2 cellular contexts compared by ENCODE assay signal in the genomic region with DNA sequence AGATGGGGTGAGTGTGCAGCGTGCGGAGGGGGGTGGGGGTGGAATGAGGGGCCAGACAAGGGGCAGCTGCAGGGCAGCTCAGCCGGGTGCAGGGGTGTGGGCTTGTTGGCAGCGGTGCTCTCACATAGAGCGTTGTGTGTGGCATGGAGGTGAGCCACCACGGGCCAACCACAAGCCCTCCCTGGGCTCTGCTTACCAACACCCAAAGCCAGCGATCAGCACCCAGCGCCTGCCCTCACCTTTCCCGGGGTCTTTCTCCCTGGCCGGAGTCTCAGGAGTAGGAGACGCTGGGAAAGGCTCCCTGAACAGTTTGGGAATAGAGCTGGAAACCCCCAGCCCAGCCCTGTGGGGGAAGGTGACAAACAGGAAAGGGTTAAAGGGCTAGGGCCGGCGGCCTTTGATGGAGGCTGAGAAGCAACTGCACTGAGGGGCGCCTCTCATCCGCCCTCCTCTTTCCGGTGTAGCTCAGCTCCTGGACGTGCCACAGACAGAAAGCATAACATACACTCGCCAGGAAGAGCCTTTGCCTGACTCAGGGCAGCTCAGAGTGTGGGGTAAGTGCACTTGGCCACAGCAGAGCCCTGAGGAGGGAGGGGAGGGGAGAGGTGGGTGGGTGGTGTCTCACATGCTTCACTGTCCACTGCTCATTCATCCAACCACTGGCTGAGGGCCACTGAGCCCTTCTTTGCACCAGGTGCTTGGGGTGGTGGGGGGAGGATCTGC.
A peak's percentile ranks its signal among the peaks of the same experiment; 100 is the strongest.
TF ChIP-seq lines count a peak whose summit lies in the region.

No MANE protein-coding gene starts in this region.

TF ChIP-seq in SK-N-SH treated with all-trans-retinoic acid at 6 μM for 48 hours, 23 proteins besides CTCF, POLR2A, EP300 and RAD21 (continued from another document):
- TF ChIP-seq, protein P1, sequence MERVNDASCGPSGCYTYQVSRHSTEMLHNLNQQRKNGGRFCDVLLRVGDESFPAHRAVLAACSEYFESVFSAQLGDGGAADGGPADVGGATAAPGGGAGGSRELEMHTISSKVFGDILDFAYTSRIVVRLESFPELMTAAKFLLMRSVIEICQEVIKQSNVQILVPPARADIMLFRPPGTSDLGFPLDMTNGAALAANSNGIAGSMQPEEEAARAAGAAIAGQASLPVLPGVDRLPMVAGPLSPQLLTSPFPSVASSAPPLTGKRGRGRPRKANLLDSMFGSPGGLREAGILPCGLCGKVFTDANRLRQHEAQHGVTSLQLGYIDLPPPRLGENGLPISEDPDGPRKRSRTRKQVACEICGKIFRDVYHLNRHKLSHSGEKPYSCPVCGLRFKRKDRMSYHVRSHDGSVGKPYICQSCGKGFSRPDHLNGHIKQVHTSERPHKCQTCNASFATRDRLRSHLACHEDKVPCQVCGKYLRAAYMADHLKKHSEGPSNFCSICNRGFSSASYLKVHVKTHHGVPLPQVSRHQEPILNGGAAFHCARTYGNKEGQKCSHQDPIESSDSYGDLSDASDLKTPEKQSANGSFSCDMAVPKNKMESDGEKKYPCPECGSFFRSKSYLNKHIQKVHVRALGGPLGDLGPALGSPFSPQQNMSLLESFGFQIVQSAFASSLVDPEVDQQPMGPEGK (CRISPR knock-in tag; IDR thresholded peaks at IDR 0.05; ENCODE audit: borderline replicate concordance) = no peak
- TF ChIP-seq ZC3H10 (CRISPR knock-in tag; IDR thresholded peaks at IDR 0.05) = no peak
- TF ChIP-seq, protein P2, sequence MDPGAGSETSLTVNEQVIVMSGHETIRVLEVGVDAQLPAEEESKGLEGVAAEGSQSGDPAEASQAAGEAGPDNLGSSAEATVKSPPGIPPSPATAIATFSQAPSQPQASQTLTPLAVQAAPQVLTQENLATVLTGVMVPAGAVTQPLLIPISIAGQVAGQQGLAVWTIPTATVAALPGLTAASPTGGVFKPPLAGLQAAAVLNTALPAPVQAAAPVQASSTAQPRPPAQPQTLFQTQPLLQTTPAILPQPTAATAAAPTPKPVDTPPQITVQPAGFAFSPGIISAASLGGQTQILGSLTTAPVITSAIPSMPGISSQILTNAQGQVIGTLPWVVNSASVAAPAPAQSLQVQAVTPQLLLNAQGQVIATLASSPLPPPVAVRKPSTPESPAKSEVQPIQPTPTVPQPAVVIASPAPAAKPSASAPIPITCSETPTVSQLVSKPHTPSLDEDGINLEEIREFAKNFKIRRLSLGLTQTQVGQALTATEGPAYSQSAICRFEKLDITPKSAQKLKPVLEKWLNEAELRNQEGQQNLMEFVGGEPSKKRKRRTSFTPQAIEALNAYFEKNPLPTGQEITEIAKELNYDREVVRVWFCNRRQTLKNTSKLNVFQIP (CRISPR knock-in tag; IDR thresholded peaks at IDR 0.05; ENCODE audit: borderline replicate concordance, low read depth) = no peak

TF ChIP-seq in HepG2, 621 proteins besides CTCF, POLR2A, EP300 and RAD21 (continued from another document and continues in another):
- no peak for TF ChIP-seq RARG (CRISPR knock-in tag; IDR thresholded peaks at IDR 0.05; ENCODE audit: low read depth)
- no peak for TF ChIP-seq MED13 (CRISPR knock-in tag; IDR thresholded peaks at IDR 0.05)
- TF ChIP-seq HDAC1 (CRISPR knock-in tag; IDR thresholded peaks at IDR 0.05) = no peak
- no peak for TF ChIP-seq TSC22D2 (CRISPR knock-in tag; IDR thresholded peaks at IDR 0.05; ENCODE audit: borderline replicate concordance)
- TF ChIP-seq, protein P3, sequence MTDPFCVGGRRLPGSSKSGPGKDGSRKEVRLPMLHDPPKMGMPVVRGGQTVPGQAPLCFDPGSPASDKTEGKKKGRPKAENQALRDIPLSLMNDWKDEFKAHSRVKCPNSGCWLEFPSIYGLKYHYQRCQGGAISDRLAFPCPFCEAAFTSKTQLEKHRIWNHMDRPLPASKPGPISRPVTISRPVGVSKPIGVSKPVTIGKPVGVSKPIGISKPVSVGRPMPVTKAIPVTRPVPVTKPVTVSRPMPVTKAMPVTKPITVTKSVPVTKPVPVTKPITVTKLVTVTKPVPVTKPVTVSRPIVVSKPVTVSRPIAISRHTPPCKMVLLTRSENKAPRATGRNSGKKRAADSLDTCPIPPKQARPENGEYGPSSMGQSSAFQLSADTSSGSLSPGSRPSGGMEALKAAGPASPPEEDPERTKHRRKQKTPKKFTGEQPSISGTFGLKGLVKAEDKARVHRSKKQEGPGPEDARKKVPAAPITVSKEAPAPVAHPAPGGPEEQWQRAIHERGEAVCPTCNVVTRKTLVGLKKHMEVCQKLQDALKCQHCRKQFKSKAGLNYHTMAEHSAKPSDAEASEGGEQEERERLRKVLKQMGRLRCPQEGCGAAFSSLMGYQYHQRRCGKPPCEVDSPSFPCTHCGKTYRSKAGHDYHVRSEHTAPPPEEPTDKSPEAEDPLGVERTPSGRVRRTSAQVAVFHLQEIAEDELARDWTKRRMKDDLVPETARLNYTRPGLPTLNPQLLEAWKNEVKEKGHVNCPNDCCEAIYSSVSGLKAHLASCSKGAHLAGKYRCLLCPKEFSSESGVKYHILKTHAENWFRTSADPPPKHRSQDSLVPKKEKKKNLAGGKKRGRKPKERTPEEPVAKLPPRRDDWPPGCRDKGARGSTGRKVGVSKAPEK (CRISPR knock-in tag; IDR thresholded peaks at IDR 0.05; ENCODE audit: borderline replicate concordance) = 0 out of 2 replicates have a peak, but pooled peaks have one; percentile 2
- no peak for TF ChIP-seq CEBPG (CRISPR knock-in tag; IDR thresholded peaks at IDR 0.05)
- TF ChIP-seq TCF7 (IDR thresholded peaks at IDR 0.05; ENCODE audit: low read depth) = peak; percentile 86
- TF ChIP-seq CAMTA2 (CRISPR knock-in tag; IDR thresholded peaks at IDR 0.05; ENCODE audit: borderline replicate concordance) = no peak
- TF ChIP-seq, protein P4, sequence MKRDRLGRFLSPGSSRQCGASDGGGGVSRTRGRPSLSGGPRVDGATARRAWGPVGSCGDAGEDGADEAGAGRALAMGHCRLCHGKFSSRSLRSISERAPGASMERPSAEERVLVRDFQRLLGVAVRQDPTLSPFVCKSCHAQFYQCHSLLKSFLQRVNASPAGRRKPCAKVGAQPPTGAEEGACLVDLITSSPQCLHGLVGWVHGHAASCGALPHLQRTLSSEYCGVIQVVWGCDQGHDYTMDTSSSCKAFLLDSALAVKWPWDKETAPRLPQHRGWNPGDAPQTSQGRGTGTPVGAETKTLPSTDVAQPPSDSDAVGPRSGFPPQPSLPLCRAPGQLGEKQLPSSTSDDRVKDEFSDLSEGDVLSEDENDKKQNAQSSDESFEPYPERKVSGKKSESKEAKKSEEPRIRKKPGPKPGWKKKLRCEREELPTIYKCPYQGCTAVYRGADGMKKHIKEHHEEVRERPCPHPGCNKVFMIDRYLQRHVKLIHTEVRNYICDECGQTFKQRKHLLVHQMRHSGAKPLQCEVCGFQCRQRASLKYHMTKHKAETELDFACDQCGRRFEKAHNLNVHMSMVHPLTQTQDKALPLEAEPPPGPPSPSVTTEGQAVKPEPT (CRISPR knock-in tag; IDR thresholded peaks at IDR 0.05; ENCODE audit: low read depth) = no peak
- TF ChIP-seq TBP (CRISPR knock-in tag; IDR thresholded peaks at IDR 0.05) = no peak
- TF ChIP-seq, protein P5, sequence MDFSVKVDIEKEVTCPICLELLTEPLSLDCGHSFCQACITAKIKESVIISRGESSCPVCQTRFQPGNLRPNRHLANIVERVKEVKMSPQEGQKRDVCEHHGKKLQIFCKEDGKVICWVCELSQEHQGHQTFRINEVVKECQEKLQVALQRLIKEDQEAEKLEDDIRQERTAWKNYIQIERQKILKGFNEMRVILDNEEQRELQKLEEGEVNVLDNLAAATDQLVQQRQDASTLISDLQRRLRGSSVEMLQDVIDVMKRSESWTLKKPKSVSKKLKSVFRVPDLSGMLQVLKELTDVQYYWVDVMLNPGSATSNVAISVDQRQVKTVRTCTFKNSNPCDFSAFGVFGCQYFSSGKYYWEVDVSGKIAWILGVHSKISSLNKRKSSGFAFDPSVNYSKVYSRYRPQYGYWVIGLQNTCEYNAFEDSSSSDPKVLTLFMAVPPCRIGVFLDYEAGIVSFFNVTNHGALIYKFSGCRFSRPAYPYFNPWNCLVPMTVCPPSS (IDR thresholded peaks at IDR 0.05) = no peak
- TF ChIP-seq ATM (IDR thresholded peaks at IDR 0.05; ENCODE audit: borderline replicate concordance) = no peak
- no peak for TF ChIP-seq ZNF746 (CRISPR knock-in tag; IDR thresholded peaks at IDR 0.05)
- TF ChIP-seq, protein P6, sequence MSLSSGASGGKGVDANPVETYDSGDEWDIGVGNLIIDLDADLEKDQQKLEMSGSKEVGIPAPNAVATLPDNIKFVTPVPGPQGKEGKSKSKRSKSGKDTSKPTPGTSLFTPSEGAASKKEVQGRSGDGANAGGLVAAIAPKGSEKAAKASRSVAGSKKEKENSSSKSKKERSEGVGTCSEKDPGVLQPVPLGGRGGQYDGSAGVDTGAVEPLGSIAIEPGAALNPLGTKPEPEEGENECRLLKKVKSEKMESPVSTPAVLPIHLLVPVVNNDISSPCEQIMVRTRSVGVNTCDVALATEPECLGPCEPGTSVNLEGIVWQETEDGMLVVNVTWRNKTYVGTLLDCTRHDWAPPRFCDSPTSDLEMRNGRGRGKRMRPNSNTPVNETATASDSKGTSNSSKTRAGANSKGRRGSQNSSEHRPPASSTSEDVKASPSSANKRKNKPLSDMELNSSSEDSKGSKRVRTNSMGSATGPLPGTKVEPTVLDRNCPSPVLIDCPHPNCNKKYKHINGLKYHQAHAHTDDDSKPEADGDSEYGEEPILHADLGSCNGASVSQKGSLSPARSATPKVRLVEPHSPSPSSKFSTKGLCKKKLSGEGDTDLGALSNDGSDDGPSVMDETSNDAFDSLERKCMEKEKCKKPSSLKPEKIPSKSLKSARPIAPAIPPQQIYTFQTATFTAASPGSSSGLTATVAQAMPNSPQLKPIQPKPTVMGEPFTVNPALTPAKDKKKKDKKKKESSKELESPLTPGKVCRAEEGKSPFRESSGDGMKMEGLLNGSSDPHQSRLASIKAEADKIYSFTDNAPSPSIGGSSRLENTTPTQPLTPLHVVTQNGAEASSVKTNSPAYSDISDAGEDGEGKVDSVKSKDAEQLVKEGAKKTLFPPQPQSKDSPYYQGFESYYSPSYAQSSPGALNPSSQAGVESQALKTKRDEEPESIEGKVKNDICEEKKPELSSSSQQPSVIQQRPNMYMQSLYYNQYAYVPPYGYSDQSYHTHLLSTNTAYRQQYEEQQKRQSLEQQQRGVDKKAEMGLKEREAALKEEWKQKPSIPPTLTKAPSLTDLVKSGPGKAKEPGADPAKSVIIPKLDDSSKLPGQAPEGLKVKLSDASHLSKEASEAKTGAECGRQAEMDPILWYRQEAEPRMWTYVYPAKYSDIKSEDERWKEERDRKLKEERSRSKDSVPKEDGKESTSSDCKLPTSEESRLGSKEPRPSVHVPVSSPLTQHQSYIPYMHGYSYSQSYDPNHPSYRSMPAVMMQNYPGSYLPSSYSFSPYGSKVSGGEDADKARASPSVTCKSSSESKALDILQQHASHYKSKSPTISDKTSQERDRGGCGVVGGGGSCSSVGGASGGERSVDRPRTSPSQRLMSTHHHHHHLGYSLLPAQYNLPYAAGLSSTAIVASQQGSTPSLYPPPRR (CRISPR knock-in tag; IDR thresholded peaks at IDR 0.05; ENCODE audit: borderline replicate concordance) = no peak; the same call in 1 of the 2 replicates
- TF ChIP-seq, protein P7, sequence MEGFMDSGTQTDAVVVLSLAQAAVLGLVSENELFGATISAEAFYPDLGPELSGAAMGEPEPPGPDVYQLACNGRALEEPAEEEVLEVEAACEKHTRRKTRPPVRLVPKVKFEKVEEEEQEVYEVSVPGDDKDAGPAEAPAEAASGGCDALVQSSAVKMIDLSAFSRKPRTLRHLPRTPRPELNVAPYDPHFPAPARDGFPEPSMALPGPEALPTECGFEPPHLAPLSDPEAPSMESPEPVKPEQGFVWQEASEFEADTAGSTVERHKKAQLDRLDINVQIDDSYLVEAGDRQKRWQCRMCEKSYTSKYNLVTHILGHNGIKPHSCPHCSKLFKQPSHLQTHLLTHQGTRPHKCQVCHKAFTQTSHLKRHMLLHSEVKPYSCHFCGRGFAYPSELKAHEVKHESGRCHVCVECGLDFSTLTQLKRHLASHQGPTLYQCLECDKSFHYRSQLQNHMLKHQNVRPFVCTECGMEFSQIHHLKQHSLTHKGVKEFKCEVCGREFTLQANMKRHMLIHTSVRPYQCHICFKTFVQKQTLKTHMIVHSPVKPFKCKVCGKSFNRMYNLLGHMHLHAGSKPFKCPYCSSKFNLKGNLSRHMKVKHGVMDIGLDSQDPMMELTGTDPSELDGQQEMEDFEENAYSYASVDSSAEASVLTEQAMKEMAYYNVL (CRISPR knock-in tag; IDR thresholded peaks at IDR 0.05; ENCODE audit: borderline replicate concordance) = peak; percentile 61
- no peak for TF ChIP-seq ZNF891 (CRISPR knock-in tag; IDR thresholded peaks at IDR 0.05)
- TF ChIP-seq, protein P8, sequence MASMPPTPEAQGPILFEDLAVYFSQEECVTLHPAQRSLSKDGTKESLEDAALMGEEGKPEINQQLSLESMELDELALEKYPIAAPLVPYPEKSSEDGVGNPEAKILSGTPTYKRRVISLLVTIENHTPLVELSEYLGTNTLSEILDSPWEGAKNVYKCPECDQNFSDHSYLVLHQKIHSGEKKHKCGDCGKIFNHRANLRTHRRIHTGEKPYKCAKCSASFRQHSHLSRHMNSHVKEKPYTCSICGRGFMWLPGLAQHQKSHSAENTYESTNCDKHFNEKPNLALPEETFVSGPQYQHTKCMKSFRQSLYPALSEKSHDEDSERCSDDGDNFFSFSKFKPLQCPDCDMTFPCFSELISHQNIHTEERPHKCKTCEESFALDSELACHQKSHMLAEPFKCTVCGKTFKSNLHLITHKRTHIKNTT (CRISPR knock-in tag; IDR thresholded peaks at IDR 0.05) = no peak
- no peak for TF ChIP-seq ETV6 (CRISPR knock-in tag; conservative IDR thresholded peaks at IDR 0.05)
- TF ChIP-seq, protein P9, sequence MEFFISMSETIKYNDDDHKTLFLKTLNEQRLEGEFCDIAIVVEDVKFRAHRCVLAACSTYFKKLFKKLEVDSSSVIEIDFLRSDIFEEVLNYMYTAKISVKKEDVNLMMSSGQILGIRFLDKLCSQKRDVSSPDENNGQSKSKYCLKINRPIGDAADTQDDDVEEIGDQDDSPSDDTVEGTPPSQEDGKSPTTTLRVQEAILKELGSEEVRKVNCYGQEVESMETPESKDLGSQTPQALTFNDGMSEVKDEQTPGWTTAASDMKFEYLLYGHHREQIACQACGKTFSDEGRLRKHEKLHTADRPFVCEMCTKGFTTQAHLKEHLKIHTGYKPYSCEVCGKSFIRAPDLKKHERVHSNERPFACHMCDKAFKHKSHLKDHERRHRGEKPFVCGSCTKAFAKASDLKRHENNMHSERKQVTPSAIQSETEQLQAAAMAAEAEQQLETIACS (CRISPR knock-in tag; IDR thresholded peaks at IDR 0.05) = no peak
- TF ChIP-seq, protein P10, sequence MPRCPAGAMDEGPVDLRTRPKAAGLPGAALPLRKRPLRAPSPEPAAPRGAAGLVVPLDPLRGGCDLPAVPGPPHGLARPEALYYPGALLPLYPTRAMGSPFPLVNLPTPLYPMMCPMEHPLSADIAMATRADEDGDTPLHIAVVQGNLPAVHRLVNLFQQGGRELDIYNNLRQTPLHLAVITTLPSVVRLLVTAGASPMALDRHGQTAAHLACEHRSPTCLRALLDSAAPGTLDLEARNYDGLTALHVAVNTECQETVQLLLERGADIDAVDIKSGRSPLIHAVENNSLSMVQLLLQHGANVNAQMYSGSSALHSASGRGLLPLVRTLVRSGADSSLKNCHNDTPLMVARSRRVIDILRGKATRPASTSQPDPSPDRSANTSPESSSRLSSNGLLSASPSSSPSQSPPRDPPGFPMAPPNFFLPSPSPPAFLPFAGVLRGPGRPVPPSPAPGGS (CRISPR knock-in tag; IDR thresholded peaks at IDR 0.05) = no peak
